Comparison of ENCODE assay signal across 23 cellular contexts in the genomic region with DNA sequence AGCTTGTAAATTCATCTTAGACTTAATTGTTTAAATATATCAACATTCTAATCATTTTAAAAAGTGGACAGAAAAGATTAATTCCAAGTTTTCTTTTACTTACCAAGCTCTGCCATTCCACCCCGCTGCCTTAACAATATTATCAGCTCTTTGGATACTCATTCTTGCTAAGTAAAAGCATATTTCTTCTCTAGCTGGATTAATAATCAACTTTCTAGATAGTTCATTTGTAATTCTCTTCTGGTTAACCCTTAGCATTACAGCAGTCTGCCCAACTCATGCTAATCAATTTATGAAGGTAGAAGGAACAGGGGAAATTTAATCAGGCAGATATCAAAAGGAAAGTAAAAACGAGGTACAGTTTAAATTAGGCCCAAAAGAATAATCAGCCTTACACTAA. TPM values are rescaled to one million over a fixed set of nuclear protein-coding genes. Genes with fewer than 3 reads are reported as not detected.
DNase-seq lines count a peak whose midpoint lies in the region; ATAC-seq, FAIRE-seq and TF ChIP-seq lines count a peak whose summit lies in the region.
"Had no signal": no experiment of that assay in that cellular context is flagged by ENCODE, and none has a peak within 500 bp of the region (broad histone marks: within the 10 kb centered on the region; RNA-seq: fewer than 3 reads in every experiment).

No MANE protein-coding gene starts in this region.

- H3K27me3 Mint-ChIP-seq in immature natural killer cell (ENCODE audit: low read depth in 3 of 3), result peaks cover 0 to 2% (median 0%) of the 10 kb centered on the region in 3 donors

- TF ChIP-seq CTCF in A673 (conservative IDR thresholded peaks at IDR 0.05; ENCODE audit: low read depth, low read length) (no peak), pancreas (IDR thresholded peaks at IDR 0.05) (no peak)

- ATAC-seq in pancreas, result peak; percentile 74 to 90 (median 80)
- ATAC-seq: GM23338, PC-3 had no signal

- peak overlapping the region; percentile 64 for H3K9ac ChIP-seq in SK-N-MC (ENCODE audit: insufficient read length)

- no peak overlapping the region for H3K27ac Mint-ChIP-seq in immature natural killer cell
- H3K27ac Mint-ChIP-seq: GM23338 had no signal

- no peak overlapping the region for H3K4me3 Mint-ChIP-seq in immature natural killer cell
- H3K4me3 Mint-ChIP-seq: GM23338 had no signal

- 14 to 15% methylated on average over 2 of the region's 2 CpGs for whole genome bisulfite sequencing in pancreas, 2 donors

- BruUV-seq in A673 (replicated peaks; lab: Mats Ljungman, UMichigan), result no TSS peak

- POLR2A ChIA-PET in A673 (lab: Charles Lee; ENCODE audit: low non-redundant PET), result interaction anchor here (0.7 kb wide), 1 partner anchor 19 kb away, joined by 5 read pairs; no protein-coding TSS in a partner anchor

- FAIRE-seq in islet of Langerhans (lab: Jason Lieb, UNC) (peak; percentile 85), pancreas (lab: Jason Lieb, UNC) (no peak)
- FAIRE-seq: G401.6, GM12891, HTR-8/SVneo had no signal

- H3K4me1 ChIP-seq in A673 (ENCODE audit: insufficient read depth, low read length, poor library complexity, severe bottlenecking), result peaks cover 27% of the 10 kb centered on the region
- peaks cover 0 to 21% (median 3%) of the 10 kb centered on the region in 3 donors for H3K4me1 ChIP-seq in pancreas

- no peaks in the 10 kb centered on the region for H3K4me1 Mint-ChIP-seq in immature natural killer cell
- H3K4me1 Mint-ChIP-seq: GM23338 had no signal

- peaks cover 1 to 42% (median 9%) of the 10 kb centered on the region in 6 donors for H3K9me3 Mint-ChIP-seq in immature natural killer cell
- H3K9me3 Mint-ChIP-seq: GM23338 had no signal

- H3K9me3 ChIP-seq in A673 (ENCODE audit: low read depth, low read length, poor library complexity, severe bottlenecking), result no peaks in the 10 kb centered on the region
- H3K9me3 ChIP-seq in SK-N-MC (ENCODE audit: low read depth, low read length), result no peaks in the 10 kb centered on the region
- H3K9me3 ChIP-seq in pancreas, result no peaks in the 10 kb centered on the region

- intact Hi-C loops in A673 (cut with micrococcal nuclease; ENCODE audit: unreplicated experiment) (no loop called here), pancreas (cut with DNase I) (no loop called here), head of caudate nucleus (cut with DNase I) (no loop called here)

- H3K4me3 ChIP-seq in A673 (ENCODE audit: low read depth, low read length, poor library complexity, severe bottlenecking) (peak overlapping the region; percentile 6), SK-N-MC (peak overlapping the region; percentile 65), pancreas (peak overlapping the region in 3 of 4 donors; percentile 3 to 31 (median 27))
- H3K4me3 ChIP-seq: GM23338 had no signal

- H3K27me3 ChIP-seq in A673 (replicated peaks; ENCODE audit: insufficient read depth, low read depth, low read length, poor library complexity), result no peaks in the 10 kb centered on the region
- H3K27me3 ChIP-seq in pancreas, result no peaks in the 10 kb centered on the region

- CTCF ChIA-PET in A673 (lab: Charles Lee), result no interaction called here

- H3K36me3 Mint-ChIP-seq in immature natural killer cell, result no peaks in the 10 kb centered on the region

- no peak for DNase-seq in A673 (ENCODE audit: low spot score)
- no peak for DNase-seq in SK-N-MC (ENCODE audit: low read depth, low spot score)
- no peak for DNase-seq in pancreas
- no peak for DNase-seq in head of caudate nucleus
- no peak for DNase-seq in SW480 (ENCODE audit: low spot score)
- DNase-seq in immature natural killer cell, result no peak
- no peak for DNase-seq in DMS114 treated with DMSO at 0.1 percent for 48 hours (lab: John Stamatoyannopoulos, UW; ENCODE audit: unreplicated experiment)
- DNase-seq: 8988T; C1 segment of cervical spinal cord; DMS79 treated with DMSO at 0.1 percent for 48 hours; KBM-7; NCI-H1048; NCI-H146; NCI-H2081 treated with DMSO at 0.1 percent for 48 hours; NCI-H226; NCI-H526 treated with DMSO at 0.1 percent for 48 hours; NK-92 treated with Interleukin-12 subunit alpha and Interleukin-12 subunit beta, amount 100 ng/mL, for 24 hours; PC-3 had no signal

- no peak overlapping the region for H3K27ac ChIP-seq in A673 (ENCODE audit: low read depth, low read length, poor library complexity, severe bottlenecking)
- peak overlapping the region; percentile 81 for H3K27ac ChIP-seq in SK-N-MC
- peak overlapping the region in 3 of 4 donors; percentile 19 to 65 (median 65) for H3K27ac ChIP-seq in pancreas

- H3K36me3 ChIP-seq in A673 (ENCODE audit: insufficient read depth, low read length, poor library complexity, severe bottlenecking) (no peaks in the 10 kb centered on the region), SK-N-MC (ENCODE audit: insufficient read depth, low read length) (peaks cover 5% of the 10 kb centered on the region; the same call in 1 of the 2 replicates), pancreas (no peaks in the 10 kb centered on the region)

RNA-seq across cellular contexts. Expression of a gene that starts 41.0 kb away (rescaled TPM):
- total RNA-seq in A673 (2021), result 27.5 and 32.1 TPM in 2 replicates
- total RNA-seq in pancreas, result 10 to 100 TPM; 16.0 to 23.0 (median 19.0) TPM
- polyA plus RNA-seq in pancreas, result 1 to 10 TPM; 5.1 to 5.6 TPM
- polyA plus RNA-seq in immature natural killer cell, result not detected
- total RNA-seq: PC-3 had no signal

Comparison
In these comparisons a context has a peak if more than half of its experiments do, and no peak if none do; other contexts are left out.
1. H3K4me3 ChIP-seq: peak in every context shown above with its lines; median percentile 65 in SK-N-MC; 27 in pancreas; 6 in A673.